Comparison of ENCODE assay signal across 15 cellular contexts in the genomic region with DNA sequence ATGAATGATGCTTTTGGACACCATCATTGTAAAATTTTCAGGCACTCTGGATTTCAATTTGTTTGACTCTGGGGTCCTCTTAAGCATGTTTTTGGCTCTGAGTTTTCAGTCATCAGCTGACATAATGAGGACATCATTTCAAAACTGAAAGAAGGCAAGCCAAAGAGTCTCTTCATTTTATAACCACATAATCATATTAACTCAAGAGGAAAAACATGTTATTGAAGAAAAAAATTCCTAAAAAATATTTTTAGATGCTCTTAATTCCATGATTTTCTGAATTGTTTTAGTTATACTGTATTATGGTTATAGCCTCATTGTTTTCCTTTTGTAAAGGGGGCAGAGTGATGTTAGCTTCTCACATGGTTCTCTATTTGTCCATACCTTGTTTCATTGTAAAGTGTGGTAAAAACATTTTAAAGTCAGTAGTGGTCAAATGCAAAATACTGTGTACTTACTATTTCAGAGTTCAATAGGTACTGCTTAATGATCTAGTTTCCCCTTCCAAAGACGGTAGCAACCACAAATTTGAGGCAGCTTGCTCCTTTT.
DNase-seq lines count a peak whose midpoint lies in the region; ATAC-seq, FAIRE-seq and TF ChIP-seq lines count a peak whose summit lies in the region.
"Had no signal": no experiment of that assay in that cellular context is flagged by ENCODE, and none has a peak within 500 bp of the region (broad histone marks: within the 10 kb centered on the region; RNA-seq: fewer than 3 reads in every experiment).

No MANE protein-coding gene starts in this region.

- no peaks in the 10 kb centered on the region for H3K27me3 Mint-ChIP-seq in activated T-cell treated with anti-CD3 and anti-CD28 coated beads, Interleukin-2, amount 50 U/mL, for 4 hours (ENCODE audit: low read depth)

- no peaks in the 10 kb centered on the region for H3K36me3 Mint-ChIP-seq in activated T-cell treated with anti-CD3 and anti-CD28 coated beads, Interleukin-2, amount 50 U/mL, for 4 hours (ENCODE audit: insufficient read depth)
- H3K36me3 Mint-ChIP-seq: activated naive CD4-positive, alpha-beta T cell treated with anti-CD3 and anti-CD28 coated beads, Interleukin-2, amount 50 U/mL, for 72 hours had no signal

- H3K4me1 Mint-ChIP-seq in activated T-cell treated with anti-CD3 and anti-CD28 coated beads, Interleukin-2, amount 50 U/mL, for 4 hours (ENCODE audit: low read depth), result no peaks in the 10 kb centered on the region

- ATAC-seq in GM18508 (IDR thresholded peaks at IDR 0.05; ENCODE audit: insufficient read depth, unreplicated experiment), result peak; percentile 56
- ATAC-seq in HG02759 (IDR thresholded peaks at IDR 0.05; ENCODE audit: unreplicated experiment), result peak; percentile 57
- peak; percentile 63 for ATAC-seq in HG03354 (IDR thresholded peaks at IDR 0.05; ENCODE audit: poor library complexity, severe bottlenecking, unreplicated experiment)
- ATAC-seq in activated T-cell treated with anti-CD3 and anti-CD28 coated beads, Interleukin-2, amount 50 U/mL, for 4 hours, result no peak
- no peak for ATAC-seq in GM19324 (IDR thresholded peaks at IDR 0.05; ENCODE audit: low FRiP score, unreplicated experiment)
- ATAC-seq: activated naive CD4-positive, alpha-beta T cell treated with anti-CD3 and anti-CD28 coated beads, Interleukin-2, amount 50 U/mL, for 72 hours had no signal

- CTCF ChIA-PET in HEK293T (lab: Yijun Ruan, JAX), result no interaction called here

- no peaks in the 10 kb centered on the region for H3K9me3 Mint-ChIP-seq in activated T-cell treated with anti-CD3 and anti-CD28 coated beads, Interleukin-2, amount 50 U/mL, for 4 hours
- H3K9me3 Mint-ChIP-seq: activated naive CD4-positive, alpha-beta T cell treated with anti-CD3 and anti-CD28 coated beads, Interleukin-2, amount 50 U/mL, for 72 hours had no signal

- no peak overlapping the region for H3K4me3 Mint-ChIP-seq in activated T-cell treated with anti-CD3 and anti-CD28 coated beads, Interleukin-2, amount 50 U/mL, for 4 hours

- FAIRE-seq in D721Med (lab: Jason Lieb, UNC), result no peak
- FAIRE-seq: H1 had no signal

- peak; percentile 9 for DNase-seq in GM20000 (ENCODE audit: low spot score)
- DNase-seq in activated T-cell treated with anti-CD3 and anti-CD28 coated beads, Interleukin-2, amount 50 U/mL, for 4 hours, result no peak
- no peak for DNase-seq in D721Med (ENCODE audit: insufficient read length, low spot score)
- DNase-seq in HEK293T (ENCODE audit: extremely low spot score), result no peak
- DNase-seq: activated CD8-positive, alpha-beta memory T cell treated with anti-CD3 and anti-CD28 coated beads, Interleukin-2, amount 50 U/mL, for 4 hours; NCI-H1417; occipital lobe; T1000; thyroid gland had no signal

- POLR2A ChIA-PET in HEK293T (lab: Yijun Ruan, JAX), result no interaction called here

- no peak for TF ChIP-seq CTCF in GM20000 (IDR thresholded peaks at IDR 0.05; ENCODE audit: extremely low read depth, missing control alignments)
- no peak for TF ChIP-seq CTCF in D721Med (IDR thresholded peaks at IDR 0.05; ENCODE audit: insufficient read depth, missing control alignments)

TF ChIP-seq in HEK293T, 16 proteins besides CTCF, POLR2A, EP300 and RAD21:
- TF ChIP-seq L3MBTL2 (conservative IDR thresholded peaks at IDR 0.05) (no peak), SP1 (IDR thresholded peaks at IDR 0.05) (no peak), HDGF (IDR thresholded peaks at IDR 0.05; ENCODE audit: borderline replicate concordance) (no peak), CTBP1 (IDR thresholded peaks at IDR 0.05; ENCODE audit: borderline replicate concordance) (no peak), BHLHE40 (IDR thresholded peaks at IDR 0.05; ENCODE audit: borderline replicate concordance) (no peak), LEF1 (IDR thresholded peaks at IDR 0.05; ENCODE audit: borderline replicate concordance) (no peak), FOXM1 (IDR thresholded peaks at IDR 0.05; ENCODE audit: borderline replicate concordance) (no peak), ELF4 (IDR thresholded peaks at IDR 0.05) (no peak), ZNF384 (IDR thresholded peaks at IDR 0.05) (no peak), FOXA1 (IDR thresholded peaks at IDR 0.05) (no peak), SUZ12 (IDR thresholded peaks at IDR 0.05) (no peak), NFRKB (IDR thresholded peaks at IDR 0.05) (no peak)

Comparison
In these comparisons a context has a peak if more than half of its experiments do, and no peak if none do; other contexts are left out.
1. ATAC-seq: peak in GM18508 (single experiment), HG02759 (single experiment) and HG03354 (single experiment); none in activated T-cell treated with anti-CD3 and anti-CD28 coated beads, Interleukin-2, amount 50 U/mL, for 4 hours (0 of 2) and GM19324 (single experiment).